Comparison of ENCODE assay signal across 1 cellular context in genomic region chr2:31170071-31170698, GRCh38.
A peak's percentile ranks its signal among the peaks of the same experiment; 100 is the strongest.
TF ChIP-seq lines count a peak whose summit lies in the region.

No MANE protein-coding gene starts in this region.

TF ChIP-seq in HepG2, 621 proteins besides CTCF, POLR2A, EP300 and RAD21 (continued from another document):
- TF ChIP-seq ZBTB26 (CRISPR knock-in tag; IDR thresholded peaks at IDR 0.05; ENCODE audit: borderline replicate concordance) (0 out of 2 replicates have a peak, but pooled peaks have one; percentile 29), IRF1 (CRISPR knock-in tag; IDR thresholded peaks at IDR 0.05; ENCODE audit: low read depth) (no peak), STAG1 (CRISPR knock-in tag; IDR thresholded peaks at IDR 0.05) (peak; percentile 86), HNRNPK (IDR thresholded peaks at IDR 0.05; ENCODE audit: low read depth, low read length, poor library complexity, severe bottlenecking) (no peak)
TF ChIP-seq in HepG2: peak in this region for 10.
